In genomic region chr4:83661359-83661758, GRCh38 we compare ENCODE assay signal across 23 cellular contexts.
DNase-seq lines count a peak whose midpoint lies in the region; ATAC-seq, FAIRE-seq and TF ChIP-seq lines count a peak whose summit lies in the region.
"Had no signal": no experiment of that assay in that cellular context is flagged by ENCODE, and none has a peak within 500 bp of the region (broad histone marks: within the 10 kb centered on the region; RNA-seq: fewer than 3 reads in every experiment).

No MANE protein-coding gene starts in this region.

- TF ChIP-seq CTCF in HepG2 (CRISPR knock-in tag; IDR thresholded peaks at IDR 0.05): no peak
- TF ChIP-seq CTCF in right lobe of liver (IDR thresholded peaks at IDR 0.05): no peak
- no peak for TF ChIP-seq CTCF in HFFc6 (IDR thresholded peaks at IDR 0.05)
- no peak for TF ChIP-seq CTCF in endothelial cell (IDR thresholded peaks at IDR 0.05; ENCODE audit: unreplicated experiment)
- no peak for TF ChIP-seq CTCF in WERI-Rb-1 (IDR thresholded peaks at IDR 0.05; ENCODE audit: low read depth, low read length)

- CTCF ChIA-PET in HepG2 (lab: Yijun Ruan, JAX; ENCODE audit: low intra/inter-chr PET ratio, low total read pairs): no interaction called here

- H3K36me3 ChIP-seq in HepG2 (replicated peaks in 1 of 2; ENCODE audit: control insufficient read depth in 1 of 2, insufficient read depth in 2 of 2, low read length in 2 of 2) (no peaks in the 10 kb centered on the region), right lobe of liver (no peaks in the 10 kb centered on the region), WERI-Rb-1 (no peaks in the 10 kb centered on the region)
- H3K36me3 ChIP-seq: BLaER1 treated with 17β-estradiol and CSF1 and Interleukin-3, amounts not matched to agents 10 nM and 100 nM had no signal

- ATAC-seq in HepG2 (no peak), right lobe of liver (no peak)
- ATAC-seq: A549; CD8-positive, alpha-beta T cell had no signal

- no peak for TF ChIP-seq RAD21 in HepG2 (CRISPR knock-in tag; IDR thresholded peaks at IDR 0.05)

- H3K4me2 ChIP-seq in HepG2 (ENCODE audit: low read depth, low read length): no peak overlapping the region
- H3K4me2 ChIP-seq: A549 had no signal

- H2AFZ ChIP-seq in HepG2 (ENCODE audit: low read length): no peak overlapping the region

- POLR2A ChIA-PET in HepG2 (lab: Yijun Ruan, JAX): no interaction called here

- TF ChIP-seq EP300 in HepG2 (IDR thresholded peaks at IDR 0.05; ENCODE audit: low read depth in 2 of 2, low read length in 2 of 2) (no peak), HepG2 (CRISPR knock-in tag; IDR thresholded peaks at IDR 0.05; ENCODE audit: borderline replicate concordance) (no peak)

- no peaks in the 10 kb centered on the region for H3K9me3 Mint-ChIP-seq in HFFc6
- H3K9me3 Mint-ChIP-seq in endothelial cell (ENCODE audit: unreplicated experiment): no peaks in the 10 kb centered on the region
- H3K9me3 Mint-ChIP-seq: CD4-positive, alpha-beta T cell; CD8-positive, alpha-beta T cell had no signal

- H3K9me3 ChIP-seq in HepG2 (ENCODE audit: low read length) (no peaks in the 10 kb centered on the region), right lobe of liver (no peaks in the 10 kb centered on the region), WERI-Rb-1 (ENCODE audit: severe bottlenecking) (no peaks in the 10 kb centered on the region)
- H3K9me3 ChIP-seq: A549; BLaER1 treated with 17β-estradiol and CSF1 and Interleukin-3, amounts not matched to agents 10 nM and 100 nM had no signal

- intact Hi-C loops in HepG2 (cut with micrococcal nuclease; ENCODE audit: unreplicated experiment): no loop called here
- intact Hi-C loops in right lobe of liver (cut with DNase I): no loop called here

- H3K36me3 Mint-ChIP-seq in HFFc6 (ENCODE audit: low read depth) (no peaks in the 10 kb centered on the region), endothelial cell (ENCODE audit: low read depth, unreplicated experiment) (no peaks in the 10 kb centered on the region)
- H3K36me3 Mint-ChIP-seq: CD8-positive, alpha-beta T cell had no signal

- H3K27me3 ChIP-seq in HepG2 (ENCODE audit: control insufficient read depth in 1 of 2, insufficient read depth in 2 of 2, low read length in 2 of 2): no peaks in the 10 kb centered on the region
- no peaks in the 10 kb centered on the region for H3K27me3 ChIP-seq in right lobe of liver
- H3K27me3 ChIP-seq in WERI-Rb-1 (ENCODE audit: insufficient read depth, low read depth, severe bottlenecking): no peaks in the 10 kb centered on the region
- H3K27me3 ChIP-seq: BLaER1 treated with 17β-estradiol and CSF1 and Interleukin-3, amounts not matched to agents 10 nM and 100 nM had no signal

- H3K27ac Mint-ChIP-seq in HFFc6 (peak overlapping the region; percentile 20; the same call in 1 of the 2 replicates), endothelial cell (ENCODE audit: unreplicated experiment) (peak overlapping the region; percentile 6)
- H3K27ac Mint-ChIP-seq: B cell; CD4-positive, alpha-beta T cell had no signal

- no TSS peak for BruUV-seq in HepG2 (replicated peaks; lab: Mats Ljungman, UMichigan)

- no peak for DNase-seq in HepG2 (ENCODE audit: low spot score)
- no peak for DNase-seq in right lobe of liver
- no peak for DNase-seq in HFFc6
- DNase-seq in endothelial cell (ENCODE audit: low spot score): no peak
- DNase-seq in cerebellar nuclear complex (lab: John Stamatoyannopoulos, UW): no peak
- no peak for DNase-seq in SIG-M5 (lab: John Stamatoyannopoulos, UW)
- no peak for DNase-seq in WERI-Rb-1
- DNase-seq: AML-193; CD4-positive, alpha-beta T cell; CD8-positive, alpha-beta T cell; DMS 273 treated with DMSO at 0.1 percent for 48 hours; DMS153; DMS53; DMS79; GF-D8 had no signal

- H3K4me1 Mint-ChIP-seq in HFFc6 (ENCODE audit: low read depth) (peaks cover 30% of the 10 kb centered on the region), endothelial cell (ENCODE audit: unreplicated experiment) (peaks cover 44% of the 10 kb centered on the region)

- H3K4me3 Mint-ChIP-seq in HFFc6 (peak overlapping the region; percentile 30; the same call in 1 of the 2 replicates), endothelial cell (ENCODE audit: unreplicated experiment) (no peak overlapping the region)
- H3K4me3 Mint-ChIP-seq: B cell; CD4-positive, alpha-beta T cell; CD8-positive, alpha-beta T cell had no signal

- FAIRE-seq in HepG2 (lab: Jason Lieb, UNC): no peak
- FAIRE-seq: A549, G401.6, GM12891, GM19239 had no signal

- H3K9ac ChIP-seq in HepG2 (ENCODE audit: insufficient read depth, low read depth, low read length): no peak overlapping the region
- H3K9ac ChIP-seq: BLaER1 treated with 17β-estradiol and CSF1 and Interleukin-3, amounts not matched to agents 10 nM and 100 nM had no signal

- in situ Hi-C loops in HepG2 (cut with HindIII; ENCODE audit: extremely low pct_ligation_motif_present, low pct_unique_long_range_greater_than_20kb): no loop called here

- TF ChIP-seq POLR2A in HepG2 (IDR thresholded peaks at IDR 0.05; ENCODE audit: insufficient read depth in 1 of 2, low read depth in 2 of 2, low read length in 2 of 2): no peak
- TF ChIP-seq POLR2A in right lobe of liver (IDR thresholded peaks at IDR 0.05): no peak

- peaks cover 15% of the 10 kb centered on the region for H3K27me3 Mint-ChIP-seq in HFFc6 (ENCODE audit: insufficient read depth)
- H3K27me3 Mint-ChIP-seq in endothelial cell (ENCODE audit: unreplicated experiment): no peaks in the 10 kb centered on the region

- no peaks in the 10 kb centered on the region for H4K20me1 ChIP-seq in HepG2 (ENCODE audit: insufficient read depth, low read length)
- H4K20me1 ChIP-seq: BLaER1 treated with 17β-estradiol and CSF1 and Interleukin-3, amounts not matched to agents 10 nM and 100 nM had no signal

- H3K4me1 ChIP-seq in HepG2 (ENCODE audit: insufficient read depth, low read length) (no peaks in the 10 kb centered on the region), right lobe of liver (no peaks in the 10 kb centered on the region)
- H3K4me1 ChIP-seq: A549 had no signal

- 1% methylated on average over 2 of the region's 2 CpGs for WGBS in HepG2 (ENCODE audit: low lambda C conversion rate)
- WGBS in right lobe of liver (ENCODE audit: insufficient coverage, low coverage, low lambda C conversion rate, missing lambda C conversion rate): 49% methylated on average over 2 of the region's 2 CpGs

- H3K79me2 ChIP-seq in HepG2 (ENCODE audit: insufficient read depth, low read length): no peaks in the 10 kb centered on the region

- H3K4me3 ChIP-seq in HepG2 (replicated peaks in 1 of 3; ENCODE audit: insufficient read depth in 1 of 3, low read depth in 2 of 3, low read length in 3 of 3) (no peak overlapping the region), right lobe of liver (no peak overlapping the region), WERI-Rb-1 (ENCODE audit: low read depth, low read length) (no peak overlapping the region)
- H3K4me3 ChIP-seq: A549; BLaER1 treated with 17β-estradiol and CSF1 and Interleukin-3, amounts not matched to agents 10 nM and 100 nM had no signal

- H3K27ac ChIP-seq in HepG2 (ENCODE audit: extremely low read length, insufficient read depth, low read length) (no peak overlapping the region), right lobe of liver (no peak overlapping the region), WERI-Rb-1 (no peak overlapping the region)
- H3K27ac ChIP-seq: 22Rv1; A549; BLaER1 treated with 17β-estradiol and CSF1 and Interleukin-3, amounts not matched to agents 10 nM and 100 nM; C4-2B had no signal

TF ChIP-seq in HepG2, 621 proteins besides CTCF, POLR2A, EP300 and RAD21:
- peak; percentile 7 to 31; a peak in 1 of 4 replicates for TF ChIP-seq MAFK (conservative IDR thresholded peaks at IDR 0.05 in 1 of 2, IDR thresholded peaks at IDR 0.05 in 1 of 2; ENCODE audit: low read length in 2 of 2)
- no peak for TF ChIP-seq RFX3 (CRISPR knock-in tag; IDR thresholded peaks at IDR 0.05)
- TF ChIP-seq ZNF784 (CRISPR knock-in tag; IDR thresholded peaks at IDR 0.05; ENCODE audit: borderline replicate concordance): no peak
- no peak for TF ChIP-seq CC2D1A (CRISPR knock-in tag; IDR thresholded peaks at IDR 0.05)
- TF ChIP-seq ZNF773 (CRISPR knock-in tag; IDR thresholded peaks at IDR 0.05; ENCODE audit: borderline replicate concordance): no peak
